In the genomic region with DNA sequence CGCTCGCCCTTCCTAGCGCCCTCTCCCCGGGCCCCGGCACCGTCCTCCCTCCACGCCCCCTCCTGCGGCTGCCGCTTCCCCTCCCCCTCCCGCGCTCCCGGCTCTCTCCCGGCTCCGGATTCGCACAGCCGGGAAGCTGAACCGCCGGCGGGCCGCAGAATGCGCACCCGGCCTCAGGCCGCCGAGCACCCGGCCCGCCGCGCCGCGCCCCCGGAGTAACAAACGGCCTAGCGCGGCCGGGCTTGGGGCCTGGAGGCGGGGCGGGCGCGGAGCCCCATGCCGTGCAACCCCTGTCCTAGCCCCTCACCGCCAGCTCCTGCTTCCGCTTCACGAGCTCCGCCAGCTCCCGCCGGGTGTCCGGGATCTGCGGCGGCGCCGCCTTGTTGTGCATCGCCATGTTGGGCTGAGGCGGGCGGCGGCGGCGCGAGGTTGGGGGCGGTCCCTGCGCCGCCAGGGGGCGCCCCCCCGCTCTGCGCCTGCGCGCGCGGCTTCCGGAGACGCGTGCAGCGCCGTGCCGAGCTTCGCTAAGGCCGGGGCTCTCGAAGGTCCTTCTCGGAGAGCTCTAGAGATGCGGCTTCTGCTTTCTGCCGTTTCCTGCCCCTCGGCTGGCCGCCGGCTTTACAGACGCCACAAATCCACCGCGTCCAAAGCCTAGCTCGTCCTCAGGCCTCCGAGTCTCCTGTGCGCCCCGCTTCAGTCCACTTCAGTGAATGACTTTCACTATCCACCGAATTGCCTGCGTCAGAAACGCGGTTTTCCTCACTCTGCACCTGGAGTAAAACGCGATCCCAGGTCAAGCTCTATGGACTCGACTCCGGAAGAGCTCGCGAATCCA, we compare ENCODE assay signal across 1 cellular context.
TF ChIP-seq lines count a peak whose summit lies in the region.

A gene (minus strand): TSS at position 417 of the 835 bp plus-strand sequence. CDS start 20 bp downstream, at position 397.

TF ChIP-seq in HepG2, 621 proteins besides CTCF, POLR2A, EP300 and RAD21 (continued from another document):
- TF ChIP-seq NR3C1 (CRISPR knock-in tag; IDR thresholded peaks at IDR 0.05) (no peak), ISL2 (CRISPR knock-in tag; IDR thresholded peaks at IDR 0.05) (peak; percentile 83), BRD4 (CRISPR knock-in tag; IDR thresholded peaks at IDR 0.05) (peak; percentile 67; the same call in 1 of the 2 replicates), MTA3 (CRISPR knock-in tag; IDR thresholded peaks at IDR 0.05) (no peak), ZNF143 (CRISPR knock-in tag; IDR thresholded peaks at IDR 0.05) (no peak), RELA (CRISPR knock-in tag; IDR thresholded peaks at IDR 0.05) (no peak)
- TF ChIP-seq, protein P1, sequence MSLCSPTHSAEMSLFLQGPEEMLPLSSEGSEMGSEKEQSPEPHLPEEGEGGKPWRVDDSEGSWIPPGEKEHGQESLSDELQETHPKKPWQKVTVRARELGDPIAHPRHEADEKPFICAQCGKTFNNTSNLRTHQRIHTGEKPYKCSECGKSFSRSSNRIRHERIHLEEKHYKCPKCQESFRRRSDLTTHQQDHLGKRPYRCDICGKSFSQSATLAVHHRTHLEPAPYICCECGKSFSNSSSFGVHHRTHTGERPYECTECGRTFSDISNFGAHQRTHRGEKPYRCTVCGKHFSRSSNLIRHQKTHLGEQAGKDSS (CRISPR knock-in tag; IDR thresholded peaks at IDR 0.05; ENCODE audit: borderline replicate concordance, low read depth) = peak; percentile 59; the same call in 1 of the 2 replicates
